In genomic region chr1:64892576-64893573, GRCh38 we compare ENCODE assay signal across 13 cellular contexts.
DNase-seq lines count a peak whose midpoint lies in the region; ATAC-seq and TF ChIP-seq lines count a peak whose summit lies in the region.
"Had no signal": no experiment of that assay in that cellular context is flagged by ENCODE, and none has a peak within 500 bp of the region (broad histone marks: within the 10 kb centered on the region; RNA-seq: fewer than 3 reads in every experiment).

No MANE protein-coding gene starts in this region.

- H3K27ac Mint-ChIP-seq in activated naive CD8-positive, alpha-beta T cell: peak overlapping the region; percentile 58
- no peak overlapping the region for H3K27ac Mint-ChIP-seq in activated naive CD8-positive, alpha-beta T cell treated with anti-CD3 and anti-CD28 coated beads, Interleukin-2, amount 50 U/mL, for 24 hours
- peak overlapping the region; percentile 92 for H3K27ac Mint-ChIP-seq in T-helper 17 cell

- no peaks in the 10 kb centered on the region for H3K9me3 ChIP-seq in T-helper 17 cell (ENCODE audit: control insufficient read depth, low read length, poor library complexity, severe bottlenecking)
- no peaks in the 10 kb centered on the region for H3K9me3 ChIP-seq in tibial artery
- H3K9me3 ChIP-seq: colonic mucosa, prostate gland, thoracic aorta had no signal

- peaks cover 97% of the 10 kb centered on the region for H3K4me1 Mint-ChIP-seq in activated naive CD8-positive, alpha-beta T cell (ENCODE audit: low read depth)
- H3K4me1 Mint-ChIP-seq in activated naive CD8-positive, alpha-beta T cell treated with anti-CD3 and anti-CD28 coated beads, Interleukin-2, amount 50 U/mL, for 24 hours: peaks cover 96% of the 10 kb centered on the region
- peaks cover 87% of the 10 kb centered on the region for H3K4me1 Mint-ChIP-seq in T-helper 17 cell

- peaks cover 0 to 69% (median 37%) of the 10 kb centered on the region in 4 donors for H3K4me1 ChIP-seq in tibial artery
- H3K4me1 ChIP-seq: prostate gland had no signal

- no peaks in the 10 kb centered on the region for H3K27me3 ChIP-seq in tibial artery
- H3K27me3 ChIP-seq: colonic mucosa had no signal

- no peaks in the 10 kb centered on the region for H3K9me3 Mint-ChIP-seq in activated naive CD8-positive, alpha-beta T cell (ENCODE audit: low read depth)
- no peaks in the 10 kb centered on the region for H3K9me3 Mint-ChIP-seq in activated naive CD8-positive, alpha-beta T cell treated with anti-CD3 and anti-CD28 coated beads, Interleukin-2, amount 50 U/mL, for 24 hours

- peak overlapping the region; percentile 6 to 35 for H3K27ac ChIP-seq in tibial artery
- H3K27ac ChIP-seq: colonic mucosa, prostate gland, thoracic aorta had no signal

- peak overlapping the region; percentile 11 for H3K4me3 Mint-ChIP-seq in activated naive CD8-positive, alpha-beta T cell
- H3K4me3 Mint-ChIP-seq in activated naive CD8-positive, alpha-beta T cell treated with anti-CD3 and anti-CD28 coated beads, Interleukin-2, amount 50 U/mL, for 24 hours: no peak overlapping the region
- peak overlapping the region; percentile 68 for H3K4me3 Mint-ChIP-seq in T-helper 17 cell

- H3K27me3 Mint-ChIP-seq in activated naive CD8-positive, alpha-beta T cell: no peaks in the 10 kb centered on the region
- H3K27me3 Mint-ChIP-seq in activated naive CD8-positive, alpha-beta T cell treated with anti-CD3 and anti-CD28 coated beads, Interleukin-2, amount 50 U/mL, for 24 hours: no peaks in the 10 kb centered on the region
- no peaks in the 10 kb centered on the region for H3K27me3 Mint-ChIP-seq in T-helper 17 cell

- DNase-seq in activated naive CD8-positive, alpha-beta T cell treated with anti-CD3 and anti-CD28 coated beads, Interleukin-2, amount 50 U/mL, for 24 hours: no peak
- DNase-seq in T-helper 17 cell (no peak), foreskin fibroblast (peak; percentile 13 to 38), tibial artery (peak in 1 of 2 donors; percentile 36), epidermal melanocyte (ENCODE audit: insufficient read length, low spot score) (no peak), LoVo (ENCODE audit: low spot score) (no peak)
- DNase-seq in activated CD4-positive, CD25-positive, alpha-beta regulatory T cell (lab: John Stamatoyannopoulos, UW): no peak
- DNase-seq: activated CD4-positive, CD25-positive, alpha-beta regulatory T cell treated with anti-CD3 and anti-CD28 coated beads, Interleukin-2, amount 50 U/mL, for 72 hours; activated gamma-delta T cell; colonic mucosa had no signal

- H3K36me3 ChIP-seq in tibial artery: no peaks in the 10 kb centered on the region
- H3K36me3 ChIP-seq: colonic mucosa, prostate gland, thoracic aorta had no signal

- TF ChIP-seq CTCF in foreskin fibroblast (IDR thresholded peaks at IDR 0.05; ENCODE audit: low read depth, low read length): no peak
- no peak for TF ChIP-seq CTCF in tibial artery (IDR thresholded peaks at IDR 0.05)

- no peaks in the 10 kb centered on the region for H3K36me3 Mint-ChIP-seq in activated naive CD8-positive, alpha-beta T cell
- H3K36me3 Mint-ChIP-seq in activated naive CD8-positive, alpha-beta T cell treated with anti-CD3 and anti-CD28 coated beads, Interleukin-2, amount 50 U/mL, for 24 hours (ENCODE audit: low read depth): peaks cover 2% of the 10 kb centered on the region
- peaks cover 5% of the 10 kb centered on the region for H3K36me3 Mint-ChIP-seq in T-helper 17 cell (ENCODE audit: low read depth)

- intact Hi-C loops in tibial artery (cut with DNase I; ENCODE audit: low total_unique reads): no loop called here

- no peak overlapping the region for H3K4me3 ChIP-seq in foreskin fibroblast (ENCODE audit: low read depth in 1 of 2, low read length in 2 of 2)
- no peak overlapping the region for H3K4me3 ChIP-seq in tibial artery
- H3K4me3 ChIP-seq: colonic mucosa, prostate gland, thoracic aorta had no signal

- ATAC-seq in activated naive CD8-positive, alpha-beta T cell treated with anti-CD3 and anti-CD28 coated beads, Interleukin-2, amount 50 U/mL, for 24 hours: no peak
- ATAC-seq in T-helper 17 cell: no peak

Comparison
In these comparisons a context has a peak if more than half of its experiments do, and no peak if none do; other contexts are left out.
1. DNase-seq: peak in foreskin fibroblast (2 of 2); none in activated naive CD8-positive, alpha-beta T cell treated with anti-CD3 and anti-CD28 coated beads, Interleukin-2, amount 50 U/mL, for 24 hours (single experiment), T-helper 17 cell (0 of 3), epidermal melanocyte (single experiment), activated CD4-positive, CD25-positive, alpha-beta regulatory T cell (0 of 4) and LoVo (single experiment).